In genomic region chr6:38676236-38676973, GRCh38 we compare ENCODE assay signal across 17 cellular contexts. TPM values are rescaled to one million over a fixed set of nuclear protein-coding genes. Genes with fewer than 3 reads are reported as not detected.
DNase-seq lines count a peak whose midpoint lies in the region; ATAC-seq and TF ChIP-seq lines count a peak whose summit lies in the region.
"Had no signal": no experiment of that assay in that cellular context is flagged by ENCODE, and none has a peak within 500 bp of the region (broad histone marks: within the 10 kb centered on the region; RNA-seq: fewer than 3 reads in every experiment).

No MANE protein-coding gene starts in this region.

- H3K4me1 ChIP-seq in body of pancreas: peaks cover 14% of the 10 kb centered on the region

- no peaks in the 10 kb centered on the region for H3K27me3 ChIP-seq in body of pancreas

- H3K9me3 Mint-ChIP-seq in activated CD4-positive, alpha-beta memory T cell treated with anti-CD3 and anti-CD28 coated beads for 36 hours: peaks cover 2% of the 10 kb centered on the region
- peaks cover 2% of the 10 kb centered on the region for H3K9me3 Mint-ChIP-seq in activated CD4-positive, alpha-beta memory T cell treated with anti-CD3 and anti-CD28 coated beads, Interleukin-2, amount 10 ng/mL, durations not matched to agents 7 days and 5 days
- peaks cover 0 to 7% of the 10 kb centered on the region in 2 donors for H3K9me3 Mint-ChIP-seq in stimulated activated naive CD8-positive, alpha-beta T cell treated with anti-CD3 and anti-CD28 coated beads, Interleukin-15, amount 100 ng/mL, for 72 hours

- CTCF ChIA-PET in activated CD4-positive, alpha-beta memory T cell treated with anti-CD3 and anti-CD28 coated beads for 36 hours (lab: Charles Lee): no interaction called here
- CTCF ChIA-PET in activated CD4-positive, alpha-beta memory T cell treated with anti-CD3 and anti-CD28 coated beads, Interleukin-2, amount 10 ng/mL, durations not matched to agents 7 days and 5 days (lab: Charles Lee): no interaction called here

- H3K27me3 Mint-ChIP-seq in activated CD4-positive, alpha-beta memory T cell treated with anti-CD3 and anti-CD28 coated beads for 36 hours: no peaks in the 10 kb centered on the region
- no peaks in the 10 kb centered on the region for H3K27me3 Mint-ChIP-seq in activated CD4-positive, alpha-beta memory T cell treated with anti-CD3 and anti-CD28 coated beads, Interleukin-2, amount 10 ng/mL, durations not matched to agents 7 days and 5 days
- H3K27me3 Mint-ChIP-seq in stimulated activated naive CD8-positive, alpha-beta T cell treated with anti-CD3 and anti-CD28 coated beads, Interleukin-15, amount 100 ng/mL, for 72 hours: no peaks in the 10 kb centered on the region

- H3K27ac ChIP-seq in body of pancreas: peak overlapping the region in 3 of 4 donors; percentile 0 to 16 (median 15)

- TF ChIP-seq POLR2A in body of pancreas (IDR thresholded peaks at IDR 0.05): no peak

- no peak overlapping the region for H3K4me3 Mint-ChIP-seq in activated CD4-positive, alpha-beta memory T cell treated with anti-CD3 and anti-CD28 coated beads for 36 hours
- H3K4me3 Mint-ChIP-seq in activated CD4-positive, alpha-beta memory T cell treated with anti-CD3 and anti-CD28 coated beads, Interleukin-2, amount 10 ng/mL, durations not matched to agents 7 days and 5 days: no peak overlapping the region
- no peak overlapping the region for H3K4me3 Mint-ChIP-seq in stimulated activated naive CD8-positive, alpha-beta T cell treated with anti-CD3 and anti-CD28 coated beads, Interleukin-15, amount 100 ng/mL, for 72 hours

- 24 to 27% methylated on average over 2 of the region's 2 CpGs for WGBS in body of pancreas, 2 donors

- intact Hi-C loops in activated CD4-positive, alpha-beta memory T cell treated with anti-CD3 and anti-CD28 coated beads for 36 hours (cut with micrococcal nuclease): loop anchor here (10.0 kb wide), 1 partner anchor 972 kb away; no protein-coding TSS in a partner anchor
- intact Hi-C loops in body of pancreas (cut with DNase I): no loop called here

- no peak for DNase-seq in activated CD4-positive, alpha-beta memory T cell treated with anti-CD3 and anti-CD28 coated beads for 36 hours
- DNase-seq in activated CD4-positive, alpha-beta memory T cell treated with anti-CD3 and anti-CD28 coated beads, Interleukin-2, amount 10 ng/mL, durations not matched to agents 7 days and 5 days: no peak
- DNase-seq in body of pancreas (no peak), NOMO-1 treated with DMSO at 0.1 percent for 48 hours (lab: John Stamatoyannopoulos, UW; ENCODE audit: unreplicated experiment) (no peak)
- DNase-seq in stimulated activated naive CD8-positive, alpha-beta T cell treated with anti-CD3 and anti-CD28 coated beads, Interleukin-15, amount 100 ng/mL, for 72 hours: no peak
- DNase-seq: ACHN, COR-L47, cortex of kidney, hippocampal formation, NCI-H1694 treated with DMSO at 0.1 percent for 48 hours, NCI-H524 treated with DMSO at 0.1 percent for 48 hours, Right ventricle myocardium superior had no signal

- peaks cover 42% of the 10 kb centered on the region for H3K4me1 Mint-ChIP-seq in activated CD4-positive, alpha-beta memory T cell treated with anti-CD3 and anti-CD28 coated beads for 36 hours (ENCODE audit: low read depth)
- H3K4me1 Mint-ChIP-seq in activated CD4-positive, alpha-beta memory T cell treated with anti-CD3 and anti-CD28 coated beads, Interleukin-2, amount 10 ng/mL, durations not matched to agents 7 days and 5 days: peaks cover 54% of the 10 kb centered on the region
- peaks cover 42% of the 10 kb centered on the region for H3K4me1 Mint-ChIP-seq in stimulated activated naive CD8-positive, alpha-beta T cell treated with anti-CD3 and anti-CD28 coated beads, Interleukin-15, amount 100 ng/mL, for 72 hours

- peaks cover 36% of the 10 kb centered on the region for H3K36me3 Mint-ChIP-seq in activated CD4-positive, alpha-beta memory T cell treated with anti-CD3 and anti-CD28 coated beads for 36 hours
- peaks cover 60% of the 10 kb centered on the region for H3K36me3 Mint-ChIP-seq in activated CD4-positive, alpha-beta memory T cell treated with anti-CD3 and anti-CD28 coated beads, Interleukin-2, amount 10 ng/mL, durations not matched to agents 7 days and 5 days (ENCODE audit: low read depth)

- no peak for TF ChIP-seq CTCF in body of pancreas (IDR thresholded peaks at IDR 0.05)

- POLR2A ChIA-PET in activated CD4-positive, alpha-beta memory T cell treated with anti-CD3 and anti-CD28 coated beads for 36 hours (lab: Charles Lee): no interaction called here
- POLR2A ChIA-PET in activated CD4-positive, alpha-beta memory T cell treated with anti-CD3 and anti-CD28 coated beads, Interleukin-2, amount 10 ng/mL, durations not matched to agents 7 days and 5 days (lab: Charles Lee): no interaction called here

- H3K9me3 ChIP-seq in body of pancreas: no peaks in the 10 kb centered on the region

- H3K4me3 ChIP-seq in body of pancreas: no peak overlapping the region
- H3K4me3 ChIP-seq: lung had no signal

- ATAC-seq in HG03196 (IDR thresholded peaks at IDR 0.05; ENCODE audit: unreplicated experiment): peak; percentile 33
- ATAC-seq in body of pancreas: no peak
- ATAC-seq in stimulated activated naive CD8-positive, alpha-beta T cell treated with anti-CD3 and anti-CD28 coated beads, Interleukin-15, amount 100 ng/mL, for 72 hours: no peak
- ATAC-seq in HG02970 (IDR thresholded peaks at IDR 0.05; ENCODE audit: low FRiP score, unreplicated experiment): no peak
- no peak for ATAC-seq in GM18907 (IDR thresholded peaks at IDR 0.05; ENCODE audit: unreplicated experiment)

- H3K36me3 ChIP-seq in body of pancreas (replicated peaks in 1 of 2; ENCODE audit: insufficient read depth in 1 of 2, low read depth in 2 of 2): no peaks in the 10 kb centered on the region

- H3K27ac Mint-ChIP-seq in activated CD4-positive, alpha-beta memory T cell treated with anti-CD3 and anti-CD28 coated beads for 36 hours: peak overlapping the region; percentile 21
- no peak overlapping the region for H3K27ac Mint-ChIP-seq in activated CD4-positive, alpha-beta memory T cell treated with anti-CD3 and anti-CD28 coated beads, Interleukin-2, amount 10 ng/mL, durations not matched to agents 7 days and 5 days
- H3K27ac Mint-ChIP-seq in stimulated activated naive CD8-positive, alpha-beta T cell treated with anti-CD3 and anti-CD28 coated beads, Interleukin-15, amount 100 ng/mL, for 72 hours: peak overlapping the region; percentile 66 to 76

RNA-seq across cellular contexts. Expression of gene GLO1, which starts 26.5 kb away (rescaled TPM):
- total RNA-seq in activated CD4-positive, alpha-beta memory T cell treated with anti-CD3 and anti-CD28 coated beads for 36 hours: 100 to 1,000 TPM; 132 to 133 TPM
- total RNA-seq in activated CD4-positive, alpha-beta memory T cell treated with anti-CD3 and anti-CD28 coated beads, Interleukin-2, amount 10 ng/mL, durations not matched to agents 7 days and 5 days: 100 to 1,000 TPM; 105 to 110 TPM
- total RNA-seq in body of pancreas: 10 to 100 TPM; 22.7 to 42.3 TPM

RNA-seq across cellular contexts. Expression of gene BTBD9, which starts 36.7 kb away (rescaled TPM):
- 10 to 100 TPM; 14.4 to 14.6 TPM for total RNA-seq in activated CD4-positive, alpha-beta memory T cell treated with anti-CD3 and anti-CD28 coated beads for 36 hours
- total RNA-seq in activated CD4-positive, alpha-beta memory T cell treated with anti-CD3 and anti-CD28 coated beads, Interleukin-2, amount 10 ng/mL, durations not matched to agents 7 days and 5 days: 10 to 100 TPM; 14.7 to 16.1 TPM
- total RNA-seq in body of pancreas: 10 to 100 TPM; 11.9 to 29.3 TPM

RNA-seq across cellular contexts. Expression of gene DNAH8, which starts 38.7 kb away (rescaled TPM):
- total RNA-seq in activated CD4-positive, alpha-beta memory T cell treated with anti-CD3 and anti-CD28 coated beads for 36 hours: under 1 TPM; 0.02 to 0.22 TPM
- under 1 TPM; 0.03 to 0.05 TPM for total RNA-seq in activated CD4-positive, alpha-beta memory T cell treated with anti-CD3 and anti-CD28 coated beads, Interleukin-2, amount 10 ng/mL, durations not matched to agents 7 days and 5 days
- not detected for total RNA-seq in body of pancreas
- total RNA-seq: subcutaneous adipose tissue had no signal
